ENCODE assay signal across 1 cellular context in genomic region chr1:10920063-10920626, GRCh38.
TF ChIP-seq lines count a peak whose summit lies in the region.

No MANE protein-coding gene starts in this region.

TF ChIP-seq in GM23338, 12 proteins besides CTCF, POLR2A, EP300 and RAD21 (continued from another document):
- TF ChIP-seq ETS1 (IDR thresholded peaks at IDR 0.05) (no peak), JUNB (IDR thresholded peaks at IDR 0.05; ENCODE audit: unreplicated experiment) (no peak), ZNF462 (CRISPR knock-in tag; IDR thresholded peaks at IDR 0.05) (no peak), EZH2phosphoT487 (IDR thresholded peaks at IDR 0.05; ENCODE audit: unreplicated experiment) (no peak), ZNF331 (CRISPR knock-in tag; IDR thresholded peaks at IDR 0.05; ENCODE audit: low read depth) (no peak), REST (IDR thresholded peaks at IDR 0.05; ENCODE audit: unreplicated experiment) (no peak), EZH2 (IDR thresholded peaks at IDR 0.05; ENCODE audit: low read depth, unreplicated experiment) (no peak)
TF ChIP-seq in GM23338: peak in this region for 0.
